Comparison of ENCODE assay signal across 17 cellular contexts in the genomic region with DNA sequence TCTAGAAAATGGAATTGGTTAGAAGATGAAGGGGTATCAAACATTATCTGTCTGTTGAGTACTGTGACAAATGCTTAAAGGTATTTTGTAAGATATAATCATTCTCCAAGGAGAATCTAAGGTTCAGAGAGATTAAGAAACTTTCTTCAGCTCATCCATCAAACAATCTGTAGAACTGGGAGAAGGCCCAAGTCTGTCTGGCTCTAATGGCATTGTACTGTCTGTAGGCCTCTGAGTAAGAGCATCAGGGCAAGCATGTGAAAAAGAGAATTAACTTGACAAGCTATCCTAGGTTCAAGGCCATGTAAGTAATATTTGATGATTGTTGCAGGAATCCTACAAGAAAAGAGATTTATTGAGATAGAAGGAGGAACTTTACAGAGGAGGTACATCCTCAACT.
"Had no signal": no experiment of that assay in that cellular context is flagged by ENCODE, and none has a peak within 500 bp of the region (broad histone marks: within the 10 kb centered on the region; RNA-seq: fewer than 3 reads in every experiment).

No MANE protein-coding gene starts in this region.

- H3K4me1 Mint-ChIP-seq: neural progenitor cell had no signal

- H3K9me3 Mint-ChIP-seq: activated CD4-positive, alpha-beta T cell treated with anti-CD3 and anti-CD28 coated beads, Interleukin-2, amount 10 ng/mL, durations not matched to agents 24 days and 14 days; activated CD8-positive, alpha-beta T cell treated with anti-CD3 and anti-CD28 coated beads for 36 hours; activated T-cell treated with anti-CD3 and anti-CD28 coated beads, Interleukin-2, amount 50 U/mL, for 24 hours; neural progenitor cell had no signal

- ATAC-seq: activated CD8-positive, alpha-beta T cell treated with anti-CD3 and anti-CD28 coated beads for 36 hours; foreskin keratinocyte; left lung; right cardiac atrium had no signal

- H3K4me2 ChIP-seq: neural progenitor cell had no signal

- H3K27me3 Mint-ChIP-seq: activated CD8-positive, alpha-beta T cell treated with anti-CD3 and anti-CD28 coated beads for 36 hours; activated T-cell treated with anti-CD3 and anti-CD28 coated beads, Interleukin-2, amount 50 U/mL, for 24 hours had no signal

- H3K27ac Mint-ChIP-seq: activated CD4-positive, alpha-beta T cell treated with anti-CD3 and anti-CD28 coated beads, Interleukin-2, amount 10 ng/mL, durations not matched to agents 24 days and 14 days; activated CD8-positive, alpha-beta T cell treated with anti-CD3 and anti-CD28 coated beads for 36 hours; activated T-cell treated with anti-CD3 and anti-CD28 coated beads, Interleukin-2, amount 50 U/mL, for 24 hours; neural progenitor cell had no signal

- H3K4me3 Mint-ChIP-seq: activated CD4-positive, alpha-beta T cell treated with anti-CD3 and anti-CD28 coated beads, Interleukin-2, amount 10 ng/mL, durations not matched to agents 24 days and 14 days; activated CD8-positive, alpha-beta T cell treated with anti-CD3 and anti-CD28 coated beads for 36 hours; activated T-cell treated with anti-CD3 and anti-CD28 coated beads, Interleukin-2, amount 50 U/mL, for 24 hours; neural progenitor cell had no signal

- H3K4me1 ChIP-seq: foreskin keratinocyte, prostate gland had no signal

- H3K9me3 ChIP-seq: left lung, prostate gland had no signal

- H3K36me3 ChIP-seq: left lung, neural progenitor cell, prostate gland had no signal

- H3K4me3 ChIP-seq: left lung, neural progenitor cell, prostate gland had no signal

- H3K27me3 ChIP-seq: foreskin keratinocyte, left lung had no signal

- DNase-seq: activated CD4-positive, alpha-beta T cell treated with anti-CD3 and anti-CD28 coated beads, Interleukin-2, amount 10 ng/mL, durations not matched to agents 24 days and 14 days; activated CD8-positive, alpha-beta T cell treated with anti-CD3 and anti-CD28 coated beads for 36 hours; activated effector memory CD4-positive, alpha-beta T cell treated with Interleukin-2 at 50 U/mL for 16 hours; activated naive CD4-positive, alpha-beta T cell treated with anti-CD3 and anti-CD28 coated beads, Interleukin-2, amount 50 U/mL, for 16 hours; activated T-cell treated with anti-CD3 and anti-CD28 coated beads, Interleukin-2, amount 50 U/mL, for 24 hours; dermis blood vessel endothelial cell; effector memory CD4-positive, alpha-beta T cell; foreskin keratinocyte; glutamatergic neuron; hypothalamus; left lung; right cardiac atrium; small intestine; stimulated activated CD4-positive, alpha-beta T cell treated with anti-CD3 and anti-CD28 coated beads, Interleukin-4, amount 100 ng/mL, for 1 hour; T1000 had no signal

- H3K27ac ChIP-seq: foreskin keratinocyte, neural progenitor cell, prostate gland had no signal

- H3K36me3 Mint-ChIP-seq: neural progenitor cell had no signal

- H3K9ac ChIP-seq: neural progenitor cell had no signal
